ENCODE assay signal across 8 cellular contexts in the genomic region with DNA sequence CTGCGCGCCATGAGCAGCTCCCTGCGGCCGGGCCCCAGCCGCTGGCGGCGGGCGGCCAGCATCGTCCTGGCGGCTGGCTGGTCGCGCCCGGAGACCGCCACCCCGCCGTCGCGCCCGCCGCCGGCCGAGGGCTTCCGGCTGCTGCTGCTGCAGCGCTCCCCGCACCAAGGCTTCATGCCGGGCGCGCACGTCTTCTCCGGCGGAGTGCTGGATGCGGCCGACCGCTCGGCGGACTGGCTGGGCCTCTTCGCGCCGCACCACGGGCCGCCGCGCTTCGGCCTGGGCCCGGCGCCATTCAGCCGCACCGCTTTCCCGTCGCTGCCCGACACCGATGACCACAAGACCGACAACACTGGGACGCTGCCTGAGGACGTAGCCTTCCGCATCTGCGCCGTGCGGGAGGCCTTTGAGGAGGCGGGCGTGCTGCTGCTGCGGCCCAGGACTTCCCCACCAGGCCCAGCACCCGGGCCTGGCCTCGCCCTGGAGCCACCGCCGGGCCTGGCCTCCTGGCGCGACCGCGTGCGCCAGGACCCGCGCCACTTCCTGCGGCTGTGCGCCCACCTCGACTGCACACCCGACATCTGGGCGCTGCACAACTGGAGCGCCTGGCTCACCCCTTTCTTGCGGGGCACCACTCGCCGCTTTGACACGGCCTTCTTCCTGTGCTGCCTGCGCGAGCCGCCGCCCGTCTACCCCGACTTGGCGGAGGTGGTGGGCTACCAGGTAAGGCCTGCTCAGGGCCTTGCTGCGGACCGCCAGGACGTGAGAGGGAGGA. TPM values are rescaled to one million over a fixed set of nuclear protein-coding genes. Genes with fewer than 3 reads are reported as not detected.
DNase-seq lines count a peak whose midpoint lies in the region; ATAC-seq and TF ChIP-seq lines count a peak whose summit lies in the region.

No MANE protein-coding gene starts in this region.

- CTCF ChIA-PET in AG04449 (lab: Yijun Ruan, JAX), result interaction anchor here (0.6 to 1.9 kb wide), 6 partner anchors 8 to 280 kb away, joined by 3 to 6 read pairs (median 3); a partner anchor contains a TSS

- TF ChIP-seq CTCF in AG04449 (IDR thresholded peaks at IDR 0.05; ENCODE audit: insufficient read depth, low read length, missing control alignments), result no peak
- no peak for TF ChIP-seq CTCF in suprapubic skin (IDR thresholded peaks at IDR 0.05)

- peak; percentile 49 for TF ChIP-seq POLR2A in GM18505 (IDR thresholded peaks at IDR 0.05; ENCODE audit: borderline replicate concordance, extremely low read depth, insufficient read depth, insufficient read length)
- TF ChIP-seq POLR2A in suprapubic skin (IDR thresholded peaks at IDR 0.05), result no peak

- POLR2A ChIA-PET in AG04449 (lab: Yijun Ruan, JAX), result interaction anchor here (0.8 kb wide), 1 partner anchor 484 kb away, joined by 3 read pairs; no protein-coding TSS in a partner anchor

- H3K27ac ChIP-seq in suprapubic skin, result peak overlapping the region; percentile 93

- H3K4me3 ChIP-seq in AG04449 (ENCODE audit: low read depth, low read length) (peak overlapping the region; percentile 71), mucosa of stomach (ENCODE audit: low read length) (peak overlapping the region; percentile 51), suprapubic skin (peak overlapping the region; percentile 80)

- no peaks in the 10 kb centered on the region for H3K36me3 ChIP-seq in mucosa of stomach (ENCODE audit: control insufficient read depth, insufficient read depth, low read length)
- no peaks in the 10 kb centered on the region for H3K36me3 ChIP-seq in suprapubic skin

- TF ChIP-seq EP300 in suprapubic skin (IDR thresholded peaks at IDR 0.05), result no peak

- H3K9me3 ChIP-seq in mucosa of stomach (ENCODE audit: control insufficient read depth, low read length) (no peaks in the 10 kb centered on the region), suprapubic skin (no peaks in the 10 kb centered on the region)

- DNase-seq in AG04449 (ENCODE audit: low read depth, low spot score), result no peak
- peak; percentile 63 for DNase-seq in NCI-H345 (lab: John Stamatoyannopoulos, UW)
- DNase-seq in activated T-cell treated with anti-CD3 and anti-CD28 coated beads, Interleukin-2, amount 50 U/mL, for 48 hours, result peak; percentile 65 to 76
- DNase-seq in fibroblast of gingiva (ENCODE audit: low read depth), result peak; percentile 81
- peak in 1 of 2 donors; percentile 74 for DNase-seq in suprapubic skin (ENCODE audit: low spot score in 2 of 2)

- peak overlapping the region; percentile 66 for H3K9ac ChIP-seq in mucosa of stomach (ENCODE audit: low read length)

- peak; percentile 59 for ATAC-seq in GM18505 (IDR thresholded peaks at IDR 0.05; ENCODE audit: unreplicated experiment)
- peak; percentile 68 for ATAC-seq in HG02884 (IDR thresholded peaks at IDR 0.05; ENCODE audit: unreplicated experiment)

- H3K27me3 ChIP-seq in mucosa of stomach (ENCODE audit: control insufficient read depth, insufficient read depth, low read length) (peaks cover 16% of the 10 kb centered on the region), suprapubic skin (no peaks in the 10 kb centered on the region)

- WGBS in suprapubic skin, result 1% methylated on average over 62 of the region's 93 CpGs

- peaks cover 12% of the 10 kb centered on the region for H3K4me1 ChIP-seq in mucosa of stomach (ENCODE audit: control insufficient read depth, insufficient read depth, low read length)
- peaks cover 58% of the 10 kb centered on the region for H3K4me1 ChIP-seq in suprapubic skin

RNA-seq across cellular contexts. Expression of a gene that starts 0.5 kb away (rescaled TPM):
- total RNA-seq in suprapubic skin, result 10 to 100 TPM; 14.2 to 25.1 (median 18.6) TPM

RNA-seq across cellular contexts. Expression of a gene that starts 16.5 kb away (rescaled TPM):
- total RNA-seq in suprapubic skin, result 1 to 10 TPM in 2 of 4 donors, under 1 TPM in 2; 0.72 to 3.8 (median 1.3) TPM

RNA-seq across cellular contexts. Expression of a gene that starts 17.2 kb away (rescaled TPM):
- total RNA-seq in suprapubic skin, result 10 to 100 TPM; 26.4 to 36.2 (median 30.8) TPM

RNA-seq across cellular contexts. Expression of a gene that starts 27.4 kb away (rescaled TPM):
- 1 to 10 TPM in 3 of 4 donors, under 1 TPM in 1; 0.42 to 4.7 (median 2.4) TPM for total RNA-seq in suprapubic skin
